Comparison of ENCODE assay signal across 18 cellular contexts in the genomic region with DNA sequence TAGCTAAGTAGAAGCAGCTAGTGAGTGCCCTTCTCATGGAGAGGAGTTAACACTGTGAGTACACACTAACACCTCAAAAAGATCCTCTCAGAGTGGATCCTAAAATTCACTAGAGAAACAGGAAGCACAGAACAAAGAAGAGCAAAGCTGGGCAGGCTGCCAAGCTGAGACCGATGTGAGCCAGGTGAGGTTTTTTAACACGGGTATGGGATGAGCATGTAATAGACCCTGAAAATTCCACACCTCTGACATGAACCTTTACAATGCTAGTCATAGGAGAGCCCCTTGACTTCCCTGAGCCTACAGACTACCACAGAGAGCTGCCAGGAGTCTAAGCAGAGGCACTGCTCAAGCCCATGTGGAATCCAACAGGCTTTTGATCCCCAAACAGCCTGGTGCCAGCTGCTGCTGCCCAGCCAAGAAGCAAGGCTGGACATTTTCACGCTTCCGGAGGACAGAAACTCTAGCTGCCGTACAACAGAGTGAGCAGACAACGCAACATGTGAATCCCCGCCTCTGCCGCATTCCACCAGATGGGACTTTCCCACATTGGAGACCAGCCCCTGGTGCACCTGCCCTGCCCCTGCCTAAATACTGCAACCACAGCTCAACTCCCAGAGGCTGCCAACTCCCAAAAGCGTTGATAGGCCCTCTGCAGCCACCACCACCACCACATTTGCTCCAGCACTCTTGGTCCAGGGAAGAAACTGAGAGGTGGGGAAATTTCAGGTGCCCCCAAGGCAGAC.
DNase-seq lines count a peak whose midpoint lies in the region; ATAC-seq and TF ChIP-seq lines count a peak whose summit lies in the region.
"Had no signal": no experiment of that assay in that cellular context is flagged by ENCODE, and none has a peak within 500 bp of the region (broad histone marks: within the 10 kb centered on the region; RNA-seq: fewer than 3 reads in every experiment).

No MANE protein-coding gene starts in this region.

- peak; percentile 12 for ATAC-seq in body of pancreas
- peak; percentile 27 for ATAC-seq in aorta (ENCODE audit: low FRiP score)
- no peak for ATAC-seq in GM18517 (IDR thresholded peaks at IDR 0.05; ENCODE audit: unreplicated experiment)
- ATAC-seq in GM18861 (IDR thresholded peaks at IDR 0.05; ENCODE audit: unreplicated experiment), result no peak
- ATAC-seq: activated naive CD4-positive, alpha-beta T cell treated with anti-CD3 and anti-CD28 coated beads, Interleukin-2, amount 50 U/mL, for 72 hours; GM12878; heart right ventricle; stimulated activated naive CD8-positive, alpha-beta T cell treated with anti-CD3 and anti-CD28 coated beads, Interleukin-15, amount 100 ng/mL, for 72 hours had no signal

- no peaks in the 10 kb centered on the region for H3K36me3 ChIP-seq in body of pancreas (replicated peaks in 1 of 2; ENCODE audit: insufficient read depth in 1 of 2, low read depth in 2 of 2)
- no peaks in the 10 kb centered on the region for H3K36me3 ChIP-seq in aorta (ENCODE audit: control insufficient read depth in 1 of 2, insufficient read depth in 2 of 2, low read length in 1 of 2)
- H3K36me3 ChIP-seq in brain microvascular endothelial cell (replicated peaks), result no peaks in the 10 kb centered on the region
- H3K36me3 ChIP-seq: heart right ventricle had no signal

- H3K4me3 ChIP-seq in body of pancreas (no peak overlapping the region), aorta (ENCODE audit: low read length in 2 of 2) (no peak overlapping the region), brain microvascular endothelial cell (ENCODE audit: low read depth, low read length) (no peak overlapping the region)
- H3K4me3 ChIP-seq: GM12878, heart right ventricle had no signal

- intact Hi-C loops in body of pancreas (cut with DNase I), result no loop called here
- intact Hi-C loops in aorta (cut with DNase I), result no loop called here

- DNase-seq in NCI-H146 (lab: John Stamatoyannopoulos, UW) (peak; percentile 35), NCI-H146 treated with DMSO at 0.1 percent for 48 hours (lab: John Stamatoyannopoulos, UW; ENCODE audit: unreplicated experiment) (no peak), NCI-H510A treated with DMSO at 0.1 percent for 48 hours (lab: John Stamatoyannopoulos, UW) (peak; percentile 90), body of pancreas (peak in 1 of 4 donors; percentile 12), aorta (no peak), brain microvascular endothelial cell (no peak)
- DNase-seq: activated CD4-positive, alpha-beta T cell treated with anti-CD3 and anti-CD28 coated beads, Interleukin-2, amount 50 U/mL, for 4 hours; activated T-cell treated with anti-CD3 and anti-CD28 coated beads, Interleukin-2, amount 50 U/mL, for 1 hour; CD4-positive, CD25-positive, alpha-beta regulatory T cell; heart right ventricle; islet precursor cell; mesendoderm; stimulated activated CD4-positive, alpha-beta T cell treated with anti-CD3 and anti-CD28 coated beads, Interleukin-15, amount 100 ng/mL, for 24 hours; stimulated activated naive CD8-positive, alpha-beta T cell treated with anti-CD3 and anti-CD28 coated beads, Interleukin-15, amount 100 ng/mL, for 72 hours had no signal

- TF ChIP-seq POLR2A in body of pancreas (IDR thresholded peaks at IDR 0.05), result no peak

- no peak overlapping the region for H3K27ac ChIP-seq in body of pancreas
- no peak overlapping the region for H3K27ac ChIP-seq in aorta (ENCODE audit: low read depth in 1 of 2, low read length in 2 of 2)
- H3K27ac ChIP-seq in brain microvascular endothelial cell, result no peak overlapping the region
- H3K27ac ChIP-seq: heart right ventricle had no signal

- TF ChIP-seq CTCF in body of pancreas (IDR thresholded peaks at IDR 0.05), result no peak
- no peak for TF ChIP-seq CTCF in brain microvascular endothelial cell (IDR thresholded peaks at IDR 0.05; ENCODE audit: low read depth, low read length, missing control alignments)

- H3K4me1 ChIP-seq in body of pancreas (no peaks in the 10 kb centered on the region), aorta (ENCODE audit: control insufficient read depth in 1 of 2, insufficient read depth in 2 of 2, low read length in 2 of 2) (no peaks in the 10 kb centered on the region)
- H3K4me1 ChIP-seq: heart right ventricle had no signal

- H3K27me3 ChIP-seq in body of pancreas (no peaks in the 10 kb centered on the region), aorta (ENCODE audit: control insufficient read depth in 1 of 2, insufficient read depth in 2 of 2, low read length in 1 of 2) (no peaks in the 10 kb centered on the region), brain microvascular endothelial cell (replicated peaks) (no peaks in the 10 kb centered on the region)
- H3K27me3 ChIP-seq: heart right ventricle had no signal

- in situ Hi-C loops in brain microvascular endothelial cell (cut with HindIII; ENCODE audit: low pct_ligation_motif_present, low sequenced_read_pairs), result no loop called here

- WGBS in body of pancreas, 2 donors, result 47 to 55% methylated on average over 3 to 9 of the region's 9 CpGs
- WGBS in aorta, 2 donors, result 83 to 91% methylated on average over 9 of the region's 9 CpGs

- no peaks in the 10 kb centered on the region for H3K9me3 ChIP-seq in body of pancreas
- H3K9me3 ChIP-seq in aorta (ENCODE audit: control insufficient read depth, low read length), result peaks cover 3% of the 10 kb centered on the region
- H3K9me3 ChIP-seq: heart right ventricle had no signal

Comparison
In these comparisons a context has a peak if more than half of its experiments do, and no peak if none do; other contexts are left out.
1. DNase-seq: peak in NCI-H146 (single experiment) and NCI-H510A treated with DMSO at 0.1 percent for 48 hours (single experiment); none in NCI-H146 treated with DMSO at 0.1 percent for 48 hours (single experiment), aorta (0 of 2) and brain microvascular endothelial cell (single experiment).
2. ATAC-seq: peak in body of pancreas (single experiment) and aorta (single experiment); none in GM18517 (single experiment) and GM18861 (single experiment).